14 cellular contexts compared by ENCODE assay signal in genomic region chr1:94538243-94538827, GRCh38. TPM values are rescaled to one million over a fixed set of nuclear protein-coding genes. Genes with fewer than 3 reads are reported as not detected.
DNase-seq lines count a peak whose midpoint lies in the region; ATAC-seq and TF ChIP-seq lines count a peak whose summit lies in the region.
"Had no signal": no experiment of that assay in that cellular context is flagged by ENCODE, and none has a peak within 500 bp of the region (broad histone marks: within the 10 kb centered on the region; RNA-seq: fewer than 3 reads in every experiment).

No MANE protein-coding gene starts in this region.

- H4K91ac ChIP-seq in neuronal stem cell (ENCODE audit: low read depth, low read length, poor library complexity) = no peak overlapping the region

- H2AK5ac ChIP-seq in neuronal stem cell (ENCODE audit: low read depth, low read length) = no peak overlapping the region

- H2BK120ac ChIP-seq in neuronal stem cell (ENCODE audit: low read depth, low read length) = no peak overlapping the region

- no peak for DNase-seq in heart right ventricle
- no peak for DNase-seq in left cardiac atrium
- no peak for DNase-seq in esophagus muscularis mucosa (ENCODE audit: extremely low spot score)
- DNase-seq in neuronal stem cell (ENCODE audit: low spot score) = no peak
- no peak for DNase-seq in GM20000 (ENCODE audit: low spot score)
- DNase-seq in amniotic stem cell (lab: John Stamatoyannopoulos, UW) = no peak
- no peak for DNase-seq in HT-29 (ENCODE audit: low spot score)
- DNase-seq: activated naive CD8-positive, alpha-beta T cell treated with anti-CD3 and anti-CD28 coated beads, Interleukin-2, amount 10 ng/mL, durations not matched to agents 7 days and 5 days; DND-41; Kasumi-1; stimulated activated CD4-positive, alpha-beta T cell treated with anti-CD3 and anti-CD28 coated beads, Interleukin-4, amount 100 ng/mL, for 1 hour had no signal

- ATAC-seq in heart right ventricle (no peak), left cardiac atrium (no peak)
- ATAC-seq: A549, Panc1 had no signal

- peak overlapping the region; percentile 51 for H3K9ac ChIP-seq in neuronal stem cell (ENCODE audit: low read depth, low read length, poor library complexity)

- no peaks in the 10 kb centered on the region for H3K9me3 ChIP-seq in heart right ventricle
- no peaks in the 10 kb centered on the region for H3K9me3 ChIP-seq in esophagus muscularis mucosa
- peaks cover 0 to 5% of the 10 kb centered on the region in 2 donors for H3K9me3 ChIP-seq in neuronal stem cell (replicated peaks in 1 of 2; ENCODE audit: control insufficient read depth in 2 of 2, insufficient read depth in 1 of 2, low read depth in 1 of 2, low read length in 2 of 2)
- H3K9me3 ChIP-seq: A549 had no signal

- H3K27me3 ChIP-seq in heart right ventricle (peaks cover 0 to 12% (median 0%) of the 10 kb centered on the region in 7 donors), esophagus muscularis mucosa (peaks cover 0 to 7% (median 0%) of the 10 kb centered on the region in 4 donors), neuronal stem cell (ENCODE audit: control insufficient read depth in 3 of 3, insufficient read depth in 3 of 3, low read depth in 1 of 3, low read length in 3 of 3) (peaks cover 0 to 24% (median 0%) of the 10 kb centered on the region in 3 experiments)

- no peak overlapping the region for H3K18ac ChIP-seq in neuronal stem cell (ENCODE audit: low read length)

- no peak overlapping the region for H2AFZ ChIP-seq in neuronal stem cell (ENCODE audit: low read length)

- H2BK5ac ChIP-seq in neuronal stem cell (ENCODE audit: low read length) = no peak overlapping the region

- no peak overlapping the region for H3K23ac ChIP-seq in neuronal stem cell (ENCODE audit: low read depth, low read length, poor library complexity)

- TF ChIP-seq EP300 in esophagus muscularis mucosa (IDR thresholded peaks at IDR 0.05) = no peak

- H3K4ac ChIP-seq in neuronal stem cell (ENCODE audit: low read length) = no peak overlapping the region

- H3K4me1 ChIP-seq in heart right ventricle = peaks cover 0 to 53% (median 26%) of the 10 kb centered on the region in 9 donors
- peaks cover 17 to 38% (median 33%) of the 10 kb centered on the region in 4 donors for H3K4me1 ChIP-seq in esophagus muscularis mucosa
- H3K4me1 ChIP-seq in neuronal stem cell (ENCODE audit: control insufficient read depth in 2 of 2, insufficient read depth in 1 of 2, low read depth in 1 of 2, low read length in 2 of 2) = peaks cover 6 to 28% of the 10 kb centered on the region in 2 donors
- no peaks in the 10 kb centered on the region for H3K4me1 ChIP-seq in urinary bladder (ENCODE audit: insufficient read depth)

- WGBS in heart right ventricle, 2 donors = 50 to 63% methylated on average over 6 of the region's 6 CpGs
- WGBS in esophagus muscularis mucosa = 70% methylated on average over 6 of the region's 6 CpGs
- no CpG with 5 or more reads among the region's 6 CpGs for WGBS in neuronal stem cell (ENCODE audit: extremely low coverage in 2 of 2, insufficient read length in 2 of 2, insufficient replicate concordance in 1 of 2), 2 donors
- 61% methylated on average over 6 of the region's 6 CpGs for WGBS in urinary bladder

- H3K4me3 ChIP-seq in heart right ventricle (peak overlapping the region in 9 of 10 donors; percentile 16 to 80 (median 75)), esophagus muscularis mucosa (peak overlapping the region; percentile 21 to 78 (median 48)), neuronal stem cell (ENCODE audit: low read length in 2 of 2) (peak overlapping the region in 1 of 2 donors; percentile 0), urinary bladder (ENCODE audit: low read depth, low read length) (peak overlapping the region; percentile 60)
- H3K4me3 ChIP-seq: A549 had no signal

- intact Hi-C loops in heart right ventricle (cut with DNase I) (loop anchor here in 4 of 10 donors (5.0 to 10.0 kb wide), 3 partner anchors 59 to 264 kb away; no protein-coding TSS in a partner anchor), left cardiac atrium (cut with DNase I) (loop anchor here (5.0 to 10.0 kb wide), 3 partner anchors 59 to 116 kb away; no protein-coding TSS in a partner anchor), esophagus muscularis mucosa (cut with DNase I) (no loop called here)

- no peak overlapping the region for H3K4me2 ChIP-seq in neuronal stem cell (ENCODE audit: insufficient read depth, low read length, poor library complexity, severe bottlenecking)

- H3K27ac ChIP-seq in heart right ventricle (peak overlapping the region in 8 of 10 donors; percentile 30 to 95 (median 90)), esophagus muscularis mucosa (replicated peaks in 1 of 4) (peak overlapping the region in 3 of 4 donors; percentile 26 to 29 (median 27)), neuronal stem cell (replicated peaks; ENCODE audit: low read length) (no peak overlapping the region), urinary bladder (ENCODE audit: low read depth) (peak overlapping the region; percentile 70)
- H3K27ac ChIP-seq: A549 had no signal

- H2BK12ac ChIP-seq in neuronal stem cell (ENCODE audit: low read length) = no peak overlapping the region

- no peak for TF ChIP-seq POLR2A in esophagus muscularis mucosa (IDR thresholded peaks at IDR 0.05; ENCODE audit: low read depth)

- H3K36me3 ChIP-seq in heart right ventricle (peaks cover 0 to 34% (median 5%) of the 10 kb centered on the region in 9 donors), esophagus muscularis mucosa (peaks cover 0 to 15% (median 10%) of the 10 kb centered on the region in 4 donors), neuronal stem cell (replicated peaks in 1 of 2; ENCODE audit: control insufficient read depth in 2 of 2, insufficient read depth in 2 of 2, low read length in 2 of 2) (peaks cover 2 to 67% of the 10 kb centered on the region in 2 donors), urinary bladder (ENCODE audit: insufficient read depth) (peaks cover 4% of the 10 kb centered on the region)

- H4K8ac ChIP-seq in neuronal stem cell (ENCODE audit: low read depth, low read length) = no peak overlapping the region

- H3K14ac ChIP-seq in neuronal stem cell (ENCODE audit: low read length) = no peak overlapping the region

- H2BK15ac ChIP-seq in neuronal stem cell (ENCODE audit: low read length) = no peak overlapping the region

- no peak for TF ChIP-seq CTCF in heart right ventricle (IDR thresholded peaks at IDR 0.05)
- peak in 1 of 3 experiments; percentile 3 for TF ChIP-seq CTCF in esophagus muscularis mucosa (IDR thresholded peaks at IDR 0.05)
- no peak for TF ChIP-seq CTCF in GM20000 (IDR thresholded peaks at IDR 0.05; ENCODE audit: extremely low read depth, missing control alignments)

- H3K79me1 ChIP-seq in neuronal stem cell (ENCODE audit: low read depth, low read length) = no peaks in the 10 kb centered on the region

RNA-seq across cellular contexts. Expression of gene F3, which starts 3.2 kb away (rescaled TPM):
- 10 to 100 TPM; 20.4 to 99.0 (median 48.5) TPM for total RNA-seq in heart right ventricle
- 10 to 100 TPM; 20.6 to 30.9 TPM for polyA plus RNA-seq in heart right ventricle
- 10 to 100 TPM; 23.6 to 47.9 TPM for total RNA-seq in left cardiac atrium
- 10 to 100 TPM; 12.6 to 56.3 (median 17.5) TPM for total RNA-seq in esophagus muscularis mucosa
- polyA plus RNA-seq in neuronal stem cell (2013, experiment 1 of 2) = 8.1 TPM
- 7.8 TPM for polyA plus RNA-seq in neuronal stem cell (2013, experiment 2 of 2)
- total RNA-seq in urinary bladder = 9.7 TPM
- polyA plus RNA-seq in urinary bladder = 97.0 TPM
- total RNA-seq in HT-29 (2014; rRNA removed; shearing (Covaris generic)) = 5.5 TPM in 2 replicates
